In genomic region chr4:10348241-10348640, GRCh38 we compare ENCODE assay signal across 19 cellular contexts.
"Had no signal": no experiment of that assay in that cellular context is flagged by ENCODE, and none has a peak within 500 bp of the region (broad histone marks: within the 10 kb centered on the region; RNA-seq: fewer than 3 reads in every experiment).

No MANE protein-coding gene starts in this region.

- H3K36me3 ChIP-seq: esophagus squamous epithelium, gastroesophageal sphincter, heart right ventricle, left lung, lower lobe of right lung had no signal

- DNase-seq: dermis blood vessel endothelial cell; dorsolateral prefrontal cortex; effector CD4-positive, alpha-beta T cell; effector memory CD4-positive, alpha-beta T cell; erythroblast; esophagus squamous epithelium; foreskin fibroblast; heart right ventricle; hippocampal formation; left cardiac atrium; left lung; left ventricle myocardium superior; lower lobe of right lung; mesenchymal stem cell; mucosa of descending colon; naive B cell had no signal

- ATAC-seq: esophagus mucosa, gastroesophageal sphincter, heart right ventricle, left cardiac atrium, left lung, left ventricle myocardium superior, lower lobe of right lung, mucosa of descending colon had no signal

- H3K27me3 ChIP-seq: gastroesophageal sphincter, left lung had no signal

- H3K4me3 ChIP-seq: coronary artery, dorsolateral prefrontal cortex, esophagus squamous epithelium, gastroesophageal sphincter, heart right ventricle, left lung, lower lobe of right lung, mucosa of descending colon had no signal

- H3K9me3 ChIP-seq: esophagus squamous epithelium, heart right ventricle, left lung, lower lobe of right lung, mucosa of descending colon had no signal

- H3K4me1 ChIP-seq: esophagus squamous epithelium, gastroesophageal sphincter, heart right ventricle, left lung had no signal

- H3K27ac ChIP-seq: coronary artery, dorsolateral prefrontal cortex, esophagus squamous epithelium, gastroesophageal sphincter, heart right ventricle, left lung, lower lobe of right lung had no signal
